13 cellular contexts compared by ENCODE assay signal in the genomic region with DNA sequence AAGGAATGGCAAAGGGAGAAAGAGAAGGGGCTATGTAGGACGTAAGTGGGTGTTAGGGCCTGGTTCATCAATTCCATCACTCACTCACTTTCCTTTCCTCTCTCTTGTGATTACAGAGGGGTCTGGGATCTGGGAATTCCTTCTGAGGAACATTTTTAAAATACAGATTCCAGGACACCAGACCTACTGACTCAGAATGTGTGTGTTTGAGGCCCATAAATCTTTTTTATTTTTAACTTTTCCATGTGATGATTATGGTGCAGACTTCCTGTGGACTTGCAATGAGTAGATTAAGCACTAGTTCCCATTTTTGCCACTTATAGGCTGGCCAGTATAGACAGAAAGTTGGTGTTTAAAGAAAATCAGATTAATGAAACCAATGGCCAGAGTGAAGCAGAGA. TPM values are rescaled to one million over a fixed set of nuclear protein-coding genes. Genes with fewer than 3 reads are reported as not detected.
DNase-seq lines count a peak whose midpoint lies in the region; ATAC-seq and TF ChIP-seq lines count a peak whose summit lies in the region.
"Had no signal": no experiment of that assay in that cellular context is flagged by ENCODE, and none has a peak within 500 bp of the region (broad histone marks: within the 10 kb centered on the region; RNA-seq: fewer than 3 reads in every experiment).

No MANE protein-coding gene starts in this region.

- intact Hi-C loops in ascending aorta (cut with DNase I), result no loop called here

- no peaks in the 10 kb centered on the region for H3K9me3 ChIP-seq in ascending aorta
- H3K9me3 ChIP-seq: BLaER1 had no signal

- H3K4me1 ChIP-seq in ascending aorta, result peaks cover 0 to 11% of the 10 kb centered on the region in 2 donors
- H3K4me1 ChIP-seq: BLaER1 had no signal

- peaks cover 0 to under 1% of the 10 kb centered on the region in 2 donors for H3K36me3 ChIP-seq in ascending aorta
- H3K36me3 ChIP-seq: BLaER1 had no signal

- ATAC-seq in GM18870 (IDR thresholded peaks at IDR 0.05; ENCODE audit: unreplicated experiment) (peak; percentile 3), HG03342 (IDR thresholded peaks at IDR 0.05; ENCODE audit: unreplicated experiment) (no peak)

- DNase-seq in AG10803 (ENCODE audit: low read depth) (peak; percentile 38), HT1080 (ENCODE audit: low read depth) (peak; percentile 15), ascending aorta (ENCODE audit: low spot score in 2 of 2) (no peak), RPMI8226 (no peak), NCI-H146 treated with DMSO at 0.1 percent for 48 hours (lab: John Stamatoyannopoulos, UW; ENCODE audit: unreplicated experiment) (no peak)
- DNase-seq in activated CD4-positive, alpha-beta T cell treated with anti-CD3 and anti-CD28 coated beads, Interleukin-2, amount 50 U/mL, for 1 hour, result no peak
- DNase-seq: amniotic stem cell, GOT3, NCI-H1930, substantia nigra had no signal

- TF ChIP-seq CTCF in AG10803 (conservative IDR thresholded peaks at IDR 0.05; ENCODE audit: low read length) (no peak), ascending aorta (IDR thresholded peaks at IDR 0.05) (no peak)

- H3K27ac ChIP-seq in ascending aorta, result peak overlapping the region; percentile 32 to 47
- H3K27ac ChIP-seq: BLaER1 had no signal

- H3K4me3 ChIP-seq in AG10803 (ENCODE audit: low read length) (no peak overlapping the region), ascending aorta (no peak overlapping the region)
- H3K4me3 ChIP-seq: BLaER1 had no signal

- H3K27me3 ChIP-seq in ascending aorta, result no peaks in the 10 kb centered on the region
- H3K27me3 ChIP-seq: BLaER1 had no signal

RNA-seq across cellular contexts. Expression of gene SLC41A2, which starts 28.2 kb away (rescaled TPM):
- total RNA-seq in HT1080 (2014; rRNA removed; shearing (Covaris generic)), result 4.5 and 10.2 TPM in 2 replicates
- 1.8 and 4.1 TPM in 2 replicates for polyA plus RNA-seq in HT1080 (2015; cell fraction: cytosol; rRNA removed)
- 1.3 and 3.2 TPM in 2 replicates for polyA plus RNA-seq in HT1080 (2015; cell fraction: nucleus; rRNA removed)
- total RNA-seq in ascending aorta, result 15.6 TPM

RNA-seq across cellular contexts. Expression of gene NOPCHAP1, which starts 56.2 kb away (rescaled TPM):
- 14.8 and 25.8 TPM in 2 replicates for total RNA-seq in HT1080 (2014; rRNA removed; shearing (Covaris generic))
- polyA plus RNA-seq in HT1080 (2015; cell fraction: cytosol; rRNA removed), result 11.5 and 16.5 TPM in 2 replicates
- 2.4 and 7.7 TPM in 2 replicates for polyA plus RNA-seq in HT1080 (2015; cell fraction: nucleus; rRNA removed)
- 31.9 TPM for total RNA-seq in ascending aorta

Comparison
In these comparisons a context has a peak if more than half of its experiments do, and no peak if none do; other contexts are left out.
1. DNase-seq: peak in AG10803 (single experiment) and HT1080 (single experiment); none in ascending aorta (0 of 2), RPMI8226 (single experiment), NCI-H146 treated with DMSO at 0.1 percent for 48 hours (single experiment) and activated CD4-positive, alpha-beta T cell treated with anti-CD3 and anti-CD28 coated beads, Interleukin-2, amount 50 U/mL, for 1 hour (single experiment).